14 cellular contexts compared by ENCODE assay signal in the genomic region with DNA sequence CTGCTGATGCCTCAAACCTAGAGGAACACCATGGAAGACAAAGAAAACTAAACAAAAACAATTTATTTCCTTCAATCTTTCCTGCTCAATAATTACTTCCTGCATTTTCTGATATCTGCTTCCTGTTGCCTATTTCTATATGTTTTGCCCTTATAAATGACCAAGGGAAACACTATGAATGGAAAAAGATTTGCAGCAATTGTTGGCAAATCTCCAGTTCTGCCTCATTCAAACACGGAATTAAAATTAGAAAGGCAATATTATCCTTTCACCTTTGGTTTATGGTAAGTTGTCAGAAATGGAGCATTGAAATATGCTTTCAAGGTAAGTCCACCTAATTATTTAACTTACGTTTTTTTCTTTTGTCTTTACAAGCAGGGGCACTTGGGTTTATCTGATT.
A peak's percentile ranks its signal among the peaks of the same experiment; 100 is the strongest.
DNase-seq lines count a peak whose midpoint lies in the region; ATAC-seq and TF ChIP-seq lines count a peak whose summit lies in the region.
"Had no signal": no experiment of that assay in that cellular context is flagged by ENCODE, and none has a peak within 500 bp of the region (broad histone marks: within the 10 kb centered on the region; RNA-seq: fewer than 3 reads in every experiment).

No MANE protein-coding gene starts in this region.

- H4K5ac ChIP-seq in H9 (ENCODE audit: insufficient read length, low read depth, low read length), result no peak overlapping the region

- no peak overlapping the region for H4K8ac ChIP-seq in H9 (replicated peaks; ENCODE audit: insufficient read length, low read depth, low read length)

- intact Hi-C loops in PC-3 (cut with micrococcal nuclease), result no loop called here

- no TSS peak for BruUV-seq in PC-3 (replicated peaks; lab: Mats Ljungman, UMichigan)

- H3K23me2 ChIP-seq in H9 (ENCODE audit: insufficient read length, low read depth, low read length, poor library complexity, severe bottlenecking), result no peaks in the 10 kb centered on the region

- no peak overlapping the region for H2BK20ac ChIP-seq in H9 (ENCODE audit: low read depth, low read length, poor library complexity, severe bottlenecking)

- H3K27me3 Mint-ChIP-seq in H9 (ENCODE audit: low read depth), result no peaks in the 10 kb centered on the region

- H3K9me3 ChIP-seq in PC-3 (ENCODE audit: low read length), result no peaks in the 10 kb centered on the region
- H3K9me3 ChIP-seq in H9 (ENCODE audit: control insufficient read depth, low read depth, low read length), result no peaks in the 10 kb centered on the region

- no peak overlapping the region for H3K4ac ChIP-seq in H9 (ENCODE audit: low read depth, low read length)

- 0 out of 2 replicates have a peak, but pooled peaks cover 3% of the 10 kb centered on the region for H3K9me2 ChIP-seq in PC-3 (replicated peaks; ENCODE audit: low read length)

- H2BK12ac ChIP-seq in H9 (ENCODE audit: insufficient read length, low read depth, low read length), result no peak overlapping the region

- H4K91ac ChIP-seq in H9 (ENCODE audit: insufficient read length, low read depth, low read length), result no peak overlapping the region

- WGBS in H9 (ENCODE audit: extremely low coverage, insufficient read length, low lambda C conversion rate), result no CpG with 5 or more reads among the region's 2 CpGs

- H3K36me3 ChIP-seq in PC-3 (ENCODE audit: low read depth, low read length), result peaks cover 3% of the 10 kb centered on the region; the same call in 1 of the 2 replicates
- H3K36me3 ChIP-seq: BLaER1 had no signal

- H3K4me3 ChIP-seq in PC-3 (ENCODE audit: low read length), result no peak overlapping the region
- H3K4me3 ChIP-seq: BLaER1, GM12878 had no signal

- H3K9ac ChIP-seq in PC-3 (ENCODE audit: low read length) (no peak overlapping the region), H9 (ENCODE audit: extremely low read depth, insufficient read length, low read length) (no peak overlapping the region)
- H3K9ac ChIP-seq: BLaER1 had no signal

- H2BK120ac ChIP-seq in H9 (ENCODE audit: low read depth, low read length, poor library complexity, severe bottlenecking), result no peak overlapping the region

- no peak overlapping the region for H3K27ac Mint-ChIP-seq in H9
- H3K27ac Mint-ChIP-seq: CD8-positive, alpha-beta memory T cell had no signal

- H3K36me3 Mint-ChIP-seq in H9 (ENCODE audit: insufficient read depth in 1 of 3, low read depth in 3 of 3), result peaks cover 0 to 2% (median 0%) of the 10 kb centered on the region in 3 experiments; a peak in 1 of 7 replicates
- H3K36me3 Mint-ChIP-seq: CD8-positive, alpha-beta memory T cell had no signal

- peak overlapping the region; percentile 11 for H2AFZ ChIP-seq in PC-3 (ENCODE audit: low read length)
- no peak overlapping the region for H2AFZ ChIP-seq in H9 (ENCODE audit: low read length)

- H3K79me2 ChIP-seq in PC-3 (ENCODE audit: low read length) (no peaks in the 10 kb centered on the region), H9 (ENCODE audit: insufficient read depth, low read length) (no peaks in the 10 kb centered on the region)

- H2BK5ac ChIP-seq in H9 (ENCODE audit: insufficient read length, low read length), result no peak overlapping the region

- H3K27ac ChIP-seq in PC-3 (ENCODE audit: low read length) (no peak overlapping the region), H9 (ENCODE audit: insufficient read length, low read depth, low read length) (no peak overlapping the region)
- H3K27ac ChIP-seq: 22Rv1, BLaER1 had no signal

- TF ChIP-seq CTCF in PC-3 (conservative IDR thresholded peaks at IDR 0.05; ENCODE audit: low read depth, low read length), result no peak
- no peak for TF ChIP-seq CTCF in H9 (conservative IDR thresholded peaks at IDR 0.05)

- H3F3A ChIP-seq in PC-3 (ENCODE audit: low read length, unreplicated experiment), result peaks cover 7% of the 10 kb centered on the region

- H3T11ph ChIP-seq in H9 (ENCODE audit: low read length), result no peak overlapping the region

- H3K4me2 ChIP-seq in PC-3 (ENCODE audit: low read length) (no peak overlapping the region), H9 (ENCODE audit: insufficient read depth, insufficient read length, low read length) (no peak overlapping the region)
- H3K4me2 ChIP-seq: BLaER1 had no signal

- H4K20me1 ChIP-seq in PC-3 (ENCODE audit: low read length), result no peaks in the 10 kb centered on the region
- no peaks in the 10 kb centered on the region for H4K20me1 ChIP-seq in H9 (ENCODE audit: control insufficient read depth, insufficient read depth, insufficient read length)
- H4K20me1 ChIP-seq: BLaER1 had no signal

- no peak overlapping the region for H3K4me3 Mint-ChIP-seq in H9
- H3K4me3 Mint-ChIP-seq: CD8-positive, alpha-beta memory T cell had no signal

- H3K4me1 ChIP-seq in PC-3 (ENCODE audit: insufficient read depth, low read length) (peaks cover 19% of the 10 kb centered on the region), H9 (ENCODE audit: insufficient read depth, low read length) (no peaks in the 10 kb centered on the region)
- H3K4me1 ChIP-seq: BLaER1 had no signal

- DNase-seq in DMS153 (lab: John Stamatoyannopoulos, UW) (peak; percentile 21), DMS153 treated with DMSO at 0.1 percent for 48 hours (lab: John Stamatoyannopoulos, UW; ENCODE audit: unreplicated experiment) (no peak), NCI-H748 (lab: John Stamatoyannopoulos, UW; ENCODE audit: unreplicated experiment) (peak; percentile 40), NCI-H748 treated with DMSO at 0.1 percent for 48 hours (lab: John Stamatoyannopoulos, UW) (no peak), PC-3 (no peak), glomerular endothelial cell (ENCODE audit: extremely low read depth, low read depth, low spot score) (peak; percentile 10), H9 (no peak)
- DNase-seq: AML-193; CD8-positive, alpha-beta memory T cell; DMS79 had no signal

- peaks cover 4 to 7% of the 10 kb centered on the region in 2 experiments for H3K4me1 Mint-ChIP-seq in H9
- H3K4me1 Mint-ChIP-seq: CD8-positive, alpha-beta memory T cell had no signal

- POLR2A ChIA-PET in PC-3 (lab: Charles Lee; ENCODE audit: unreplicated experiment), result no interaction called here

- H3K14ac ChIP-seq in H9 (ENCODE audit: insufficient read depth, low read length), result no peak overlapping the region

- H3K27me3 ChIP-seq in PC-3 (ENCODE audit: low read length) (no peaks in the 10 kb centered on the region), H9 (ENCODE audit: insufficient read depth, low read length) (no peaks in the 10 kb centered on the region)
- H3K27me3 ChIP-seq: BLaER1 had no signal

- CTCF ChIA-PET in PC-3 (lab: Charles Lee), result no interaction called here

- H3K18ac ChIP-seq in H9 (ENCODE audit: insufficient read length, low read depth, low read length), result no peak overlapping the region

- H3K56ac ChIP-seq in H9 (ENCODE audit: insufficient read length, low read depth, low read length), result no peak overlapping the region

- H2AK5ac ChIP-seq in H9 (ENCODE audit: insufficient read length, low read length), result no peak overlapping the region

- H3K23ac ChIP-seq in H9 (ENCODE audit: insufficient read length, low read depth, low read length), result no peak overlapping the region

- H3K79me1 ChIP-seq in H9 (ENCODE audit: insufficient read depth, low read depth, low read length, poor library complexity, severe bottlenecking), result no peaks in the 10 kb centered on the region

- H2BK15ac ChIP-seq in H9 (ENCODE audit: low read depth, low read length), result no peak overlapping the region

- no peak for ATAC-seq in PC-3
- ATAC-seq in HG02571 (IDR thresholded peaks at IDR 0.05; ENCODE audit: unreplicated experiment), result no peak
- ATAC-seq: GM12878 had no signal

- peaks cover 2 to 3% of the 10 kb centered on the region in 2 experiments; a peak in 3 of 5 replicates for H3K9me3 Mint-ChIP-seq in H9

Comparison
In these comparisons a context has a peak if more than half of its experiments do, and no peak if none do; other contexts are left out.
1. DNase-seq: peak in DMS153 (single experiment), NCI-H748 (single experiment) and glomerular endothelial cell (single experiment); none in DMS153 treated with DMSO at 0.1 percent for 48 hours (single experiment), NCI-H748 treated with DMSO at 0.1 percent for 48 hours (single experiment), PC-3 (single experiment) and H9 (single experiment).